37 cellular contexts compared by ENCODE assay signal in the genomic region with DNA sequence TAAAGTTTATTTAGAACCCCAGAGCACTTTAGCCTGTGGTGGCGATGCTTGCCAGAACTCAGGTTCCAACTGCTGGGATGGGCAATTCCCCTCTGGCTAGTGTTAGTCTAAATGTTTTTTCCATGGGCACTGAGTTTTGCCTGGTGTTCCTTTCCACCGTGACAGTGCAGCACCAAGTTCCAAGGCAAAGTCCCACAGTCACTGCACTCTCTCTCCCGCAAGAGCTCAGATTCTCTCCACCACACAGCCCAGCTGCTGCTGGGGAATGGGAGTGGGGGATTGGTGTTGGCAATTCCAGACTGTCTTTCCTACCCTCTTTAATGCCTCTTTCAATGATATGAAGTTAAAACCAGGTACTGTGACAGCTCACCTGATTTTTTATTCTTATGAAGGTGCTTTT.
"Had no signal": no experiment of that assay in that cellular context is flagged by ENCODE, and none has a peak within 500 bp of the region (broad histone marks: within the 10 kb centered on the region; RNA-seq: fewer than 3 reads in every experiment).

No MANE protein-coding gene starts in this region.

- H3K4me1 ChIP-seq: adrenal gland, breast epithelium had no signal

- H3K4me3 ChIP-seq: adrenal gland, body of pancreas, breast epithelium had no signal

- H3K9me3 Mint-ChIP-seq: activated B cell treated with CpG ODN at 0.5 μM for 24 hours; activated CD4-positive, alpha-beta memory T cell treated with anti-CD3 and anti-CD28 coated beads for 36 hours; activated CD4-positive, alpha-beta T cell treated with anti-CD3 and anti-CD28 coated beads, Interleukin-2, amount 10 ng/mL, durations not matched to agents 24 days and 14 days; activated CD8-positive, alpha-beta T cell treated with anti-CD3 and anti-CD28 coated beads for 36 hours; activated naive CD4-positive, alpha-beta T cell treated with anti-CD3 and anti-CD28 coated beads for 36 hours; activated naive CD4-positive, alpha-beta T cell treated with anti-CD3 and anti-CD28 coated beads, Interleukin-2, amount 50 U/mL, for 72 hours; activated naive CD8-positive, alpha-beta T cell treated with anti-CD3 and anti-CD28 coated beads for 36 hours; activated T-cell treated with anti-CD3 and anti-CD28 coated beads, Interleukin-2, amount 50 U/mL, for 4 hours; activated T-cell treated with anti-CD3 and anti-CD28 coated beads, Interleukin-2, amount 50 U/mL, for 72 hours; activated T-helper 1 cell treated with anti-CD3 and anti-CD28 coated beads, Interleukin-12 subunit alpha, Interleukin-12 subunit beta, Interleukin-2, Interleukin-4 antibody, amounts not matched to agents 30 ng/mL and 10 ng/mL and 1 ng/mL, durations not matched to agents 14 hours and 24 hours and 36 hours; activated T-helper 17 cell treated with anti-CD3 and anti-CD28 coated beads, Interleukin-2, amount 50 U/mL, for 72 hours; central memory CD8-positive, alpha-beta T cell; T-helper 1 cell treated with Interleukin-12 subunit alpha and Interleukin-12 subunit beta and Interleukin-4 antibody, amounts not matched to agents 30 μg/mL and 1 μg/mL, for 36 hours; T-helper 2 cell treated with Interferon-gamma antibody and Interleukin-4, amounts not matched to agents 5 μg/mL and 100 μg/mL, for 36 hours had no signal

- H3K36me3 ChIP-seq: adrenal gland, brain microvascular endothelial cell, breast epithelium had no signal

- H3K4me1 Mint-ChIP-seq: activated B cell treated with CpG ODN at 0.5 μM for 24 hours; activated CD4-positive, alpha-beta T cell treated with anti-CD3 and anti-CD28 coated beads, Interleukin-2, amount 10 ng/mL, durations not matched to agents 24 days and 14 days; activated naive CD8-positive, alpha-beta T cell treated with anti-CD3 and anti-CD28 coated beads for 36 hours; activated T-helper 17 cell treated with anti-CD3 and anti-CD28 coated beads, Interleukin-2, amount 50 U/mL, for 72 hours; central memory CD8-positive, alpha-beta T cell had no signal

- H3K27ac ChIP-seq: adrenal gland, body of pancreas, brain microvascular endothelial cell, breast epithelium, VCaP had no signal

- H3K27ac Mint-ChIP-seq: activated B cell treated with CpG ODN at 0.5 μM for 24 hours; activated CD4-positive, alpha-beta memory T cell treated with anti-CD3 and anti-CD28 coated beads for 36 hours; activated CD4-positive, alpha-beta T cell treated with anti-CD3 and anti-CD28 coated beads, Interleukin-2, amount 10 ng/mL, durations not matched to agents 24 days and 14 days; activated CD8-positive, alpha-beta T cell treated with anti-CD3 and anti-CD28 coated beads for 36 hours; activated naive CD4-positive, alpha-beta T cell treated with anti-CD3 and anti-CD28 coated beads for 36 hours; activated naive CD4-positive, alpha-beta T cell treated with anti-CD3 and anti-CD28 coated beads, Interleukin-2, amount 50 U/mL, for 72 hours; activated naive CD8-positive, alpha-beta T cell treated with anti-CD3 and anti-CD28 coated beads for 36 hours; activated T-cell treated with anti-CD3 and anti-CD28 coated beads, Interleukin-2, amount 50 U/mL, for 72 hours; activated T-helper 1 cell treated with anti-CD3 and anti-CD28 coated beads, Interleukin-12 subunit alpha, Interleukin-12 subunit beta, Interleukin-2, Interleukin-4 antibody, amounts not matched to agents 30 ng/mL and 10 ng/mL and 1 ng/mL, durations not matched to agents 14 hours and 24 hours and 36 hours; activated T-helper 17 cell treated with anti-CD3 and anti-CD28 coated beads, Interleukin-2, amount 50 U/mL, for 72 hours; T-helper 1 cell treated with Interleukin-12 subunit alpha and Interleukin-12 subunit beta and Interleukin-4 antibody, amounts not matched to agents 30 μg/mL and 1 μg/mL, for 36 hours; T-helper 2 cell treated with Interferon-gamma antibody and Interleukin-4, amounts not matched to agents 5 μg/mL and 100 μg/mL, for 36 hours had no signal

- DNase-seq: activated B cell treated with CpG ODN at 0.5 μM for 24 hours; activated CD4-positive, alpha-beta memory T cell treated with anti-CD3 and anti-CD28 coated beads for 36 hours; activated CD4-positive, alpha-beta T cell treated with anti-CD3 and anti-CD28 coated beads for 4 hours; activated CD4-positive, alpha-beta T cell treated with anti-CD3 and anti-CD28 coated beads, Interleukin-2, amount 10 ng/mL, durations not matched to agents 24 days and 14 days; activated CD4-positive, alpha-beta T cell treated with anti-CD3 and anti-CD28 coated beads, Interleukin-2, amount 50 U/mL, for 1 hour; activated CD4-positive, alpha-beta T cell treated with anti-CD3 and anti-CD28 coated beads, Interleukin-2, amount 50 U/mL, for 4 hours; activated CD4-positive, CD25-positive, alpha-beta regulatory T cell treated with anti-CD3 and anti-CD28 coated beads, Interleukin-2, amount 50 U/mL, for 72 hours; activated CD8-positive, alpha-beta memory T cell treated with anti-CD3 and anti-CD28 coated beads, Interleukin-2, amount 50 U/mL, for 4 hours; activated CD8-positive, alpha-beta T cell treated with anti-CD3 and anti-CD28 coated beads for 36 hours; activated effector memory CD4-positive, alpha-beta T cell treated with anti-CD3 and anti-CD28 coated beads, Interleukin-2, amount 50 U/mL, for 16 hours; activated gamma-delta T cell treated with Interleukin-2 at 50 U/mL for 16 hours; activated naive CD4-positive, alpha-beta T cell; activated naive CD4-positive, alpha-beta T cell treated with anti-CD3 and anti-CD28 coated beads for 36 hours; activated naive CD4-positive, alpha-beta T cell treated with anti-CD3 and anti-CD28 coated beads, Interleukin-2, amount 50 U/mL, for 16 hours; activated naive CD8-positive, alpha-beta T cell treated with anti-CD3 and anti-CD28 coated beads for 36 hours; activated T-cell treated with anti-CD3 and anti-CD28 coated beads for 4 hours; activated T-cell treated with anti-CD3 and anti-CD28 coated beads, Interleukin-2, amount 50 U/mL, for 1 hour; activated T-cell treated with anti-CD3 and anti-CD28 coated beads, Interleukin-2, amount 50 U/mL, for 4 hours; activated T-cell treated with anti-CD3 and anti-CD28 coated beads, Interleukin-2, amount 50 U/mL, for 72 hours; adrenal gland; amniotic stem cell; aorta; body of pancreas; brain microvascular endothelial cell; caudate nucleus; SW 1271; T-helper 1 cell; T-helper 2 cell; T-helper 9 cell had no signal

- H3K36me3 Mint-ChIP-seq: activated CD4-positive, alpha-beta memory T cell treated with anti-CD3 and anti-CD28 coated beads for 36 hours; activated naive CD4-positive, alpha-beta T cell treated with anti-CD3 and anti-CD28 coated beads, Interleukin-2, amount 50 U/mL, for 72 hours; activated naive CD8-positive, alpha-beta T cell treated with anti-CD3 and anti-CD28 coated beads for 36 hours had no signal

- ATAC-seq: activated CD8-positive, alpha-beta T cell treated with anti-CD3 and anti-CD28 coated beads for 36 hours; activated naive CD4-positive, alpha-beta T cell treated with anti-CD3 and anti-CD28 coated beads, Interleukin-2, amount 50 U/mL, for 72 hours; activated T-cell treated with anti-CD3 and anti-CD28 coated beads, Interleukin-2, amount 50 U/mL, for 4 hours; activated T-cell treated with anti-CD3 and anti-CD28 coated beads, Interleukin-2, amount 50 U/mL, for 72 hours; activated T-helper 17 cell treated with anti-CD3 and anti-CD28 coated beads, Interleukin-2, amount 50 U/mL, for 72 hours; body of pancreas had no signal

- H3K4me3 Mint-ChIP-seq: activated B cell treated with CpG ODN at 0.5 μM for 24 hours; activated CD4-positive, alpha-beta memory T cell treated with anti-CD3 and anti-CD28 coated beads for 36 hours; activated CD4-positive, alpha-beta T cell treated with anti-CD3 and anti-CD28 coated beads, Interleukin-2, amount 10 ng/mL, durations not matched to agents 24 days and 14 days; activated CD8-positive, alpha-beta T cell treated with anti-CD3 and anti-CD28 coated beads for 36 hours; activated naive CD4-positive, alpha-beta T cell treated with anti-CD3 and anti-CD28 coated beads for 36 hours; activated naive CD8-positive, alpha-beta T cell treated with anti-CD3 and anti-CD28 coated beads for 36 hours; activated T-cell treated with anti-CD3 and anti-CD28 coated beads, Interleukin-2, amount 50 U/mL, for 4 hours; activated T-cell treated with anti-CD3 and anti-CD28 coated beads, Interleukin-2, amount 50 U/mL, for 72 hours; activated T-helper 1 cell treated with anti-CD3 and anti-CD28 coated beads, Interleukin-12 subunit alpha, Interleukin-12 subunit beta, Interleukin-2, Interleukin-4 antibody, amounts not matched to agents 30 ng/mL and 10 ng/mL and 1 ng/mL, durations not matched to agents 14 hours and 24 hours and 36 hours; activated T-helper 17 cell treated with anti-CD3 and anti-CD28 coated beads, Interleukin-2, amount 50 U/mL, for 72 hours; central memory CD8-positive, alpha-beta T cell; T-helper 1 cell treated with Interleukin-12 subunit alpha and Interleukin-12 subunit beta and Interleukin-4 antibody, amounts not matched to agents 30 μg/mL and 1 μg/mL, for 36 hours; T-helper 2 cell treated with Interferon-gamma antibody and Interleukin-4, amounts not matched to agents 5 μg/mL and 100 μg/mL, for 36 hours had no signal

- H3K27me3 ChIP-seq: adrenal gland, body of pancreas, brain microvascular endothelial cell, breast epithelium had no signal

- H3K9me3 ChIP-seq: adrenal gland, body of pancreas, breast epithelium had no signal
